In genomic region chr5:159043551-159043950, GRCh38 we compare ENCODE assay signal across 20 cellular contexts. TPM values are rescaled to one million over a fixed set of nuclear protein-coding genes. Genes with fewer than 3 reads are reported as not detected.
"Had no signal": no experiment of that assay in that cellular context is flagged by ENCODE, and none has a peak within 500 bp of the region (broad histone marks: within the 10 kb centered on the region; RNA-seq: fewer than 3 reads in every experiment).

No MANE protein-coding gene starts in this region.

- H3K36me3 ChIP-seq: lower lobe of right lung, tibial nerve had no signal

- DNase-seq: activated CD4-positive, alpha-beta T cell treated with anti-CD3 and anti-CD28 coated beads, Interleukin-2, amount 50 U/mL, for 4 hours; activated CD8-positive, alpha-beta memory T cell treated with anti-CD3 and anti-CD28 coated beads for 24 hours; activated CD8-positive, alpha-beta memory T cell treated with anti-CD3 and anti-CD28 coated beads, Interleukin-2, amount 50 U/mL, for 4 hours; activated naive CD4-positive, alpha-beta T cell; activated T-cell treated with anti-CD3 and anti-CD28 coated beads, Interleukin-2, amount 50 U/mL, for 24 hours; amygdala; cerebellar nuclear complex; cortex of kidney; kidney; lower lobe of right lung; naive B cell; retina; stimulated activated CD4-positive, alpha-beta T cell treated with anti-CD3 and anti-CD28 coated beads, Interleukin-4, amount 100 ng/mL, for 4 hours; T-cell had no signal

- H3K9me3 Mint-ChIP-seq: activated T-cell treated with anti-CD3 and anti-CD28 coated beads, Interleukin-2, amount 50 U/mL, for 24 hours; activated T-helper 17 cell treated with anti-CD3 and anti-CD28 coated beads, Interleukin-2, amount 50 U/mL, for 72 hours; naive B cell; stimulated activated naive CD8-positive, alpha-beta T cell treated with anti-CD3 and anti-CD28 coated beads, Interleukin-15, Interleukin-2, amounts not matched to agents 100 ng/mL and 50 ng/mL, for 24 hours; T-cell had no signal

- H3K27ac ChIP-seq: lower lobe of right lung had no signal

- H3K27me3 ChIP-seq: tibial nerve had no signal

- FAIRE-seq: kidney, TTC549 had no signal

- H3K4me3 ChIP-seq: lower lobe of right lung, tibial nerve had no signal

- H3K27ac Mint-ChIP-seq: activated T-cell treated with anti-CD3 and anti-CD28 coated beads, Interleukin-2, amount 50 U/mL, for 24 hours; activated T-helper 17 cell treated with anti-CD3 and anti-CD28 coated beads, Interleukin-2, amount 50 U/mL, for 72 hours; progenitor cell of endocrine pancreas; stimulated activated naive CD8-positive, alpha-beta T cell treated with anti-CD3 and anti-CD28 coated beads, Interleukin-15, Interleukin-2, amounts not matched to agents 100 ng/mL and 50 ng/mL, for 24 hours; T-cell had no signal

- H3K9me3 ChIP-seq: lower lobe of right lung, tibial nerve had no signal

- H3K4me3 Mint-ChIP-seq: activated T-cell treated with anti-CD3 and anti-CD28 coated beads, Interleukin-2, amount 50 U/mL, for 24 hours; activated T-helper 17 cell treated with anti-CD3 and anti-CD28 coated beads, Interleukin-2, amount 50 U/mL, for 72 hours; naive B cell; stimulated activated naive CD8-positive, alpha-beta T cell treated with anti-CD3 and anti-CD28 coated beads, Interleukin-15, Interleukin-2, amounts not matched to agents 100 ng/mL and 50 ng/mL, for 24 hours; T-cell had no signal

- H3K27me3 Mint-ChIP-seq: naive B cell had no signal

- H3K4me1 Mint-ChIP-seq: activated T-helper 17 cell treated with anti-CD3 and anti-CD28 coated beads, Interleukin-2, amount 50 U/mL, for 72 hours; T-cell had no signal

- H3K36me3 Mint-ChIP-seq: naive B cell, T-cell had no signal

RNA-seq across cellular contexts. Expression of gene EBF1, which starts 56.2 kb away (rescaled TPM):
- total RNA-seq: epithelial cell of proximal tubule had no signal
